ENCODE assay signal across 8 cellular contexts in the genomic region with DNA sequence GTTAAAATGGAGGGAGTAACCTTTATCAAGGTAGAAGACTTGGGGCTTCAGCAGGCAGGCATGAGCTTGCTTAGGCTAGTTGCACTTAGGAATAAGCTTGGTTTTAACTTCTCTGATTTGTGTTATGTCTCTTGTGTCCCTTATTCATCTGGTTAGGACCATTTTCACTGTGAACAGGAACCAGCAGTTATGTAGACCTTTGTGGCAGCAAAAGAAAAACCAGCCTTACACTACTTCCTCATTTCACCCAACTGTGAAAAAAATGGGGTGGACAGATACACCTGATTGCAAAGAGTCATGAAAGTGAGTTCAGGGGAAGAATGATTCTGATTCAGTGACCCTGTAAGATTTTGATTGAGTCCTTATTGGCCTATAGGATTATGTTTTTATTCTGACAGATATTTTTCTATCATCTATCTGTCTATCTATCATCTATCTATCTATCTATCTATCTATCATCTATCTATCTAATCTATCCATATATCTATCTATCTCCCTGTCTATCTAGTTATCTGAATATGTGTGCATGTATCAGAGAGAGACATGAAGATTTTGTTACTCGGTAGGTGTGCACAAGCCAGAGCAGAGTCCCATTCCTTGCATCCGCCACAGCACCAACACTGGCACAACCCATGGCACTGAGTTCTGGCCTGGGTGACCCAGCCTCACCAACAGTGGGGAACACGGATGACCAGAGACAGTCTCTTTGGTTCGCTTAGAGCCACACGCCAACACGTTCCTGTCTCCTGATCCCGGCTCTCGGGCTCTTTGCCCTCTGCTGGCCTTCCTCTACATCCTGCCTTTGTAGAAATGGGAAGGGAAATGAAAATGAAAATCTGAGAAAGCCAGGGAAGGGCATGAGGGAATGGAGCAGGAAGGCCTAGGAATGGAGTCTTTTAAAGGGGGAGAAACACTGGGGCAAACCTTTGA. TPM values are rescaled to one million over a fixed set of nuclear protein-coding genes. Genes with fewer than 3 reads are reported as not detected.
DNase-seq lines count a peak whose midpoint lies in the region; ATAC-seq and TF ChIP-seq lines count a peak whose summit lies in the region.

No MANE protein-coding gene starts in this region.

- peak overlapping the region; percentile 82 for H3K14ac ChIP-seq in trophoblast cell (ENCODE audit: low read length)

- H3K27ac Mint-ChIP-seq in nephron progenitor cell: no peak overlapping the region

- H4K91ac ChIP-seq in trophoblast cell (ENCODE audit: low read depth, low read length): peak overlapping the region; percentile 93

- H3K18ac ChIP-seq in trophoblast cell (ENCODE audit: low read length): peak overlapping the region; percentile 67

- H3K36me3 ChIP-seq in trophoblast cell (ENCODE audit: control insufficient read depth in 1 of 2, insufficient read depth in 2 of 2, low read length in 2 of 2): no peaks in the 10 kb centered on the region

- peak overlapping the region; percentile 69 for H2AFZ ChIP-seq in trophoblast cell (ENCODE audit: insufficient read depth, low read length, poor library complexity)

- peak overlapping the region; percentile 93 for H2BK120ac ChIP-seq in trophoblast cell (ENCODE audit: insufficient read depth, low read length, poor library complexity)

- peak overlapping the region; percentile 77 for H4K8ac ChIP-seq in trophoblast cell (ENCODE audit: low read depth, low read length)

- peak overlapping the region; percentile 25 for H4K12ac ChIP-seq in trophoblast cell (ENCODE audit: low read depth, low read length)

- no CpG with 5 or more reads among the region's 8 CpGs for WGBS in trophoblast cell (ENCODE audit: extremely low coverage, insufficient coverage, insufficient read length)

- H3K79me1 ChIP-seq in trophoblast cell (ENCODE audit: low read length): peaks cover 49% of the 10 kb centered on the region

- peaks cover 6% of the 10 kb centered on the region for H3K79me2 ChIP-seq in trophoblast cell (ENCODE audit: control insufficient read depth, insufficient read depth, low read length, poor library complexity)

- H2AK5ac ChIP-seq in trophoblast cell (ENCODE audit: low read length): peak overlapping the region; percentile 96

- no peaks in the 10 kb centered on the region for H3K9me3 ChIP-seq in trophoblast cell (ENCODE audit: insufficient read depth, low read depth, low read length)

- no peak overlapping the region for H3K23ac ChIP-seq in trophoblast cell (ENCODE audit: low read length)

- no peak for TF ChIP-seq CTCF in omental fat pad (IDR thresholded peaks at IDR 0.05)
- no peak for TF ChIP-seq CTCF in nephron progenitor cell (IDR thresholded peaks at IDR 0.05)

- no peak overlapping the region for H3K4me3 Mint-ChIP-seq in nephron progenitor cell

- H3K9me3 Mint-ChIP-seq in nephron progenitor cell: no peaks in the 10 kb centered on the region

- no peaks in the 10 kb centered on the region for H3K36me3 Mint-ChIP-seq in nephron progenitor cell (ENCODE audit: low read depth)

- DNase-seq in RPMI8226 (peak; percentile 37), trophoblast cell (no peak), omental fat pad (ENCODE audit: low spot score) (no peak), nephron progenitor cell (no peak)
- DNase-seq in stimulated activated CD8-positive, alpha-beta memory T cell treated with anti-CD3 and anti-CD28 coated beads, Interleukin-4, amount 100 ng/mL, for 48 hours: no peak
- DNase-seq in stimulated activated naive CD4-positive, alpha-beta T cell (lab: John Stamatoyannopoulos, UW): no peak

- peaks cover 24 to 38% of the 10 kb centered on the region in 2 experiments for H3K4me1 ChIP-seq in trophoblast cell (ENCODE audit: control insufficient read depth in 1 of 2, insufficient read depth in 2 of 2, low read length in 2 of 2)

- no peak overlapping the region for H3K9ac ChIP-seq in trophoblast cell (ENCODE audit: low read length)

- peaks cover 49% of the 10 kb centered on the region for H3K4me1 Mint-ChIP-seq in nephron progenitor cell

- H3K27me3 ChIP-seq in trophoblast cell (ENCODE audit: insufficient read depth, low read length): no peaks in the 10 kb centered on the region

- no peak overlapping the region for H3K4me3 ChIP-seq in trophoblast cell (ENCODE audit: low read depth, low read length)

- H2BK12ac ChIP-seq in trophoblast cell (ENCODE audit: low read length): peak overlapping the region; percentile 96

- H3K4ac ChIP-seq in trophoblast cell (ENCODE audit: low read depth, low read length): peak overlapping the region; percentile 34

- H2BK5ac ChIP-seq in trophoblast cell (ENCODE audit: low read depth, low read length, poor library complexity): peak overlapping the region; percentile 60

- ATAC-seq in GM18909 (IDR thresholded peaks at IDR 0.05; ENCODE audit: poor library complexity, unreplicated experiment) (peak; percentile 93), HG02852 (IDR thresholded peaks at IDR 0.05; ENCODE audit: unreplicated experiment) (peak; percentile 95), omental fat pad (ENCODE audit: low FRiP score) (no peak)

- H3K27me3 Mint-ChIP-seq in nephron progenitor cell (ENCODE audit: low read depth, poor library complexity): peaks cover 4% of the 10 kb centered on the region

- no peak overlapping the region for H3K4me2 ChIP-seq in trophoblast cell (ENCODE audit: low read length)

- peak overlapping the region; percentile 91 for H3K27ac ChIP-seq in trophoblast cell (ENCODE audit: low read depth, low read length)

RNA-seq across cellular contexts. Expression of a gene that starts 1.3 kb away (rescaled TPM):
- 0.53 and 0.68 TPM in 2 replicates for polyA plus RNA-seq in trophoblast cell (2013)
- total RNA-seq in omental fat pad: 10 to 100 TPM in 2 of 4 donors, 1 to 10 TPM in 1, under 1 TPM in 1; 0.74 to 25.2 (median 6.5) TPM
